In genomic region chr19:55624109-55625003, GRCh38 we compare ENCODE assay signal across 8 cellular contexts. TPM values are rescaled to one million over a fixed set of nuclear protein-coding genes. Genes with fewer than 3 reads are reported as not detected.
DNase-seq lines count a peak whose midpoint lies in the region; ATAC-seq and TF ChIP-seq lines count a peak whose summit lies in the region.

TSS of gene ZNF784 (minus strand) at chr19:55624566. CDS start at chr19:55624561, 5 bp downstream.

- intact Hi-C loops in right cardiac atrium (cut with DNase I) = no loop called here

- peak; percentile 92 to 93 for ATAC-seq in right cardiac atrium

- CTCF ChIA-PET in HEK293 (lab: Yijun Ruan, JAX) = interaction anchor here (0.5 to 5.3 kb wide), 21 partner anchors 9 to 747 kb away, joined by 3 to 30 read pairs (median 4); partner anchors contain the start of gene ZNF865

- H3K4me1 Mint-ChIP-seq in T-helper 2 cell treated with Interferon-gamma antibody and Interleukin-4, amounts not matched to agents 5 μg/mL and 100 μg/mL, for 36 hours (ENCODE audit: low read depth) = peaks cover 33% of the 10 kb centered on the region

- peak within 1 kb of the TSS; percentile 88 for H3K4me3 ChIP-seq in HEK293 (ENCODE audit: low read depth, low read length)
- peak within 1 kb of the TSS; percentile 53 for H3K4me3 ChIP-seq in right cardiac atrium (ENCODE audit: low read length)

- peaks cover 5% of the 10 kb centered on the region for H3K4me1 ChIP-seq in HEK293 (ENCODE audit: control insufficient read depth, insufficient read depth, low read length)
- H3K4me1 ChIP-seq in right cardiac atrium (ENCODE audit: control insufficient read depth, insufficient read depth, low read length) = no peaks in the 10 kb centered on the region

- H3K9me3 ChIP-seq in HEK293 (ENCODE audit: control insufficient read depth, insufficient read depth, low read depth, low read length) (no peaks in the 10 kb centered on the region), right cardiac atrium (ENCODE audit: control insufficient read depth, low read length) (no peaks in the 10 kb centered on the region)

- TF ChIP-seq CTCF in HEK293 (tag by site-specific recombination; IDR thresholded peaks at IDR 0.05) = no peak

- H3K27me3 ChIP-seq in right cardiac atrium (ENCODE audit: control insufficient read depth, insufficient read depth) = no peaks in the 10 kb centered on the region

- POLR2A ChIA-PET in HEK293 (lab: Yijun Ruan, JAX) = interaction anchor here (0.6 to 9.1 kb wide), 40 partner anchors 8 to 1161 kb away, joined by 3 to 75 read pairs (median 4); partner anchors contain the start of genes CCDC106, DNAAF3, FIZ1 and ISOC2

- H3K36me3 ChIP-seq in HEK293 (ENCODE audit: control insufficient read depth in 2 of 2, insufficient read depth in 1 of 2, low read length in 2 of 2) = peaks cover 0 to 5% of the 10 kb centered on the region in 2 experiments; a peak in 1 of 3 replicates

- peak within 1 kb of the TSS; percentile 87 for H3K27ac ChIP-seq in HEK293 (ENCODE audit: extremely low read depth, low read depth, low read length)
- H3K27ac ChIP-seq in right cardiac atrium (ENCODE audit: low read length) = peak within 1 kb of the TSS; percentile 86

- H3K9me3 Mint-ChIP-seq in T-helper 2 cell treated with Interferon-gamma antibody and Interleukin-4, amounts not matched to agents 5 μg/mL and 100 μg/mL, for 36 hours = peaks cover 3% of the 10 kb centered on the region

- WGBS in right cardiac atrium = under 1% methylated on average over 56 of the region's 56 CpGs

- H3K36me3 Mint-ChIP-seq in T-helper 2 cell treated with Interferon-gamma antibody and Interleukin-4, amounts not matched to agents 5 μg/mL and 100 μg/mL, for 36 hours (ENCODE audit: low read depth) = peaks cover 9% of the 10 kb centered on the region

- H3K27ac Mint-ChIP-seq in T-helper 2 cell treated with Interferon-gamma antibody and Interleukin-4, amounts not matched to agents 5 μg/mL and 100 μg/mL, for 36 hours = peak within 1 kb of the TSS; percentile 99

- H3K27me3 Mint-ChIP-seq in T-helper 2 cell treated with Interferon-gamma antibody and Interleukin-4, amounts not matched to agents 5 μg/mL and 100 μg/mL, for 36 hours (ENCODE audit: low read depth) = peaks cover 9% of the 10 kb centered on the region

- peak within 1 kb of the TSS; percentile 93 for H3K4me3 Mint-ChIP-seq in T-helper 2 cell treated with Interferon-gamma antibody and Interleukin-4, amounts not matched to agents 5 μg/mL and 100 μg/mL, for 36 hours

- peak; percentile 83 for DNase-seq in DMS114 treated with DMSO at 0.1 percent for 48 hours (lab: John Stamatoyannopoulos, UW; ENCODE audit: unreplicated experiment)
- DNase-seq in NCI-H187 treated with DMSO at 0.1 percent for 48 hours (lab: John Stamatoyannopoulos, UW) = peak; percentile 89
- DNase-seq in T-helper 2 cell treated with Interferon-gamma antibody and Interleukin-4, amounts not matched to agents 5 μg/mL and 100 μg/mL, for 36 hours (ENCODE audit: low spot score) = peak; percentile 91
- DNase-seq in anterior cingulate cortex (lab: John Stamatoyannopoulos, UW) = peak in 57 of 58 donors; percentile 57 to 97 (median 90)
- DNase-seq in right cardiac atrium = peak; percentile 93 to 97 (median 97)
- DNase-seq in pulmonary artery endothelial cell (ENCODE audit: low read depth, low spot score) = peak; percentile 64
- DNase-seq in ureter (ENCODE audit: low spot score) = peak; percentile 94

TF ChIP-seq in HEK293, 187 proteins besides CTCF, POLR2A, EP300 and RAD21 (continues in another document):
- TF ChIP-seq ZNF580 (tag by site-specific recombination; IDR thresholded peaks at IDR 0.05) (no peak), BCL11A (tag by site-specific recombination; IDR thresholded peaks at IDR 0.05; ENCODE audit: low read depth) (no peak), ZNF416 (tag by site-specific recombination; IDR thresholded peaks at IDR 0.05) (no peak), ZNF629 (tag by site-specific recombination; IDR thresholded peaks at IDR 0.05) (peak; percentile 75), REPIN1 (tag by site-specific recombination; IDR thresholded peaks at IDR 0.05; ENCODE audit: low read depth) (no peak), ZBTB49 (tag by site-specific recombination; IDR thresholded peaks at IDR 0.05; ENCODE audit: low read depth) (no peak), ZNF548 (tag by site-specific recombination; IDR thresholded peaks at IDR 0.05) (no peak), ZNF354C (tag by site-specific recombination; IDR thresholded peaks at IDR 0.05; ENCODE audit: borderline replicate concordance, low read depth) (no peak), ZNF433 (tag by site-specific recombination; IDR thresholded peaks at IDR 0.05; ENCODE audit: low read depth) (no peak), PRDM1 (tag by site-specific recombination; IDR thresholded peaks at IDR 0.05) (no peak), EGR2 (tag by site-specific recombination; IDR thresholded peaks at IDR 0.05; ENCODE audit: low read depth) (0 out of 2 replicates have a peak, but pooled peaks have one; percentile 10), GLI4 (tag by site-specific recombination; IDR thresholded peaks at IDR 0.05) (no peak), ZNF513 (tag by site-specific recombination; IDR thresholded peaks at IDR 0.05) (no peak), ZSCAN16 (tag by site-specific recombination; IDR thresholded peaks at IDR 0.05) (no peak), ZNF610 (tag by site-specific recombination; IDR thresholded peaks at IDR 0.05; ENCODE audit: borderline replicate concordance) (no peak), ZNF391 (tag by site-specific recombination; IDR thresholded peaks at IDR 0.05; ENCODE audit: borderline replicate concordance, low read depth) (no peak), SCRT2 (tag by site-specific recombination; IDR thresholded peaks at IDR 0.05) (0 out of 2 replicates have a peak, but pooled peaks have one; percentile 8), ZFP37 (tag by site-specific recombination; IDR thresholded peaks at IDR 0.05) (no peak; the same call in 1 of the 2 replicates), ZNF449 (tag by site-specific recombination; IDR thresholded peaks at IDR 0.05) (no peak), ZNF473 (tag by site-specific recombination; IDR thresholded peaks at IDR 0.05) (no peak), AEBP2 (tag by site-specific recombination; IDR thresholded peaks at IDR 0.05; ENCODE audit: borderline replicate concordance) (no peak)

RNA-seq across cellular contexts. Expression of gene ZNF784, which starts in this region (rescaled TPM):
- total RNA-seq in right cardiac atrium = 10 to 100 TPM; 11.5 to 16.3 (median 13.3) TPM
- polyA plus RNA-seq in right cardiac atrium = 13.0 TPM
- 2.5 and 3.7 TPM in 2 replicates for total RNA-seq in pulmonary artery endothelial cell
- 9.5 TPM for total RNA-seq in ureter

Comparison
In these comparisons a context has a peak if more than half of its experiments do, and no peak if none do; other contexts are left out.
1. Peak in every context shown above with its lines: DNase-seq, ATAC-seq, H3K4me3 ChIP-seq and H3K27ac ChIP-seq.